ENCODE assay signal across 14 cellular contexts in genomic region chr11:130312046-130312445, GRCh38. TPM values are rescaled to one million over a fixed set of nuclear protein-coding genes. Genes with fewer than 3 reads are reported as not detected.
DNase-seq lines count a peak whose midpoint lies in the region; ATAC-seq lines count a peak whose summit lies in the region.
"Had no signal": no experiment of that assay in that cellular context is flagged by ENCODE, and none has a peak within 500 bp of the region (broad histone marks: within the 10 kb centered on the region; RNA-seq: fewer than 3 reads in every experiment).

No MANE protein-coding gene starts in this region.

- H3K9me3 Mint-ChIP-seq in activated CD4-positive, alpha-beta T cell treated with anti-CD3 and anti-CD28 coated beads for 36 hours (ENCODE audit: low read depth): no peaks in the 10 kb centered on the region
- H3K9me3 Mint-ChIP-seq in IgD-negative memory B cell: no peaks in the 10 kb centered on the region
- no peaks in the 10 kb centered on the region for H3K9me3 Mint-ChIP-seq in activated naive CD8-positive, alpha-beta T cell treated with anti-CD3 and anti-CD28 coated beads for 36 hours
- no peaks in the 10 kb centered on the region for H3K9me3 Mint-ChIP-seq in natural killer cell treated with Interleukin-12 subunit alpha and Interleukin-12 subunit beta and Interleukin-15 and Interleukin-18, amount 100 ng/mL, for 72 hours

- H3K4me3 Mint-ChIP-seq in activated CD4-positive, alpha-beta T cell treated with anti-CD3 and anti-CD28 coated beads for 36 hours: peak overlapping the region; percentile 81
- H3K4me3 Mint-ChIP-seq in IgD-negative memory B cell: peak overlapping the region in 1 of 4 donors; percentile 94
- peak overlapping the region; percentile 14 for H3K4me3 Mint-ChIP-seq in activated naive CD8-positive, alpha-beta T cell treated with anti-CD3 and anti-CD28 coated beads for 36 hours
- H3K4me3 Mint-ChIP-seq in natural killer cell treated with Interleukin-12 subunit alpha and Interleukin-12 subunit beta and Interleukin-15 and Interleukin-18, amount 100 ng/mL, for 72 hours: peak overlapping the region; percentile 98

- H3K36me3 Mint-ChIP-seq in activated CD4-positive, alpha-beta T cell treated with anti-CD3 and anti-CD28 coated beads for 36 hours (ENCODE audit: low read depth): peaks cover 12% of the 10 kb centered on the region
- peaks cover 4% of the 10 kb centered on the region for H3K36me3 Mint-ChIP-seq in IgD-negative memory B cell
- peaks cover 18% of the 10 kb centered on the region for H3K36me3 Mint-ChIP-seq in activated naive CD8-positive, alpha-beta T cell treated with anti-CD3 and anti-CD28 coated beads for 36 hours
- no peaks in the 10 kb centered on the region for H3K36me3 Mint-ChIP-seq in natural killer cell treated with Interleukin-12 subunit alpha and Interleukin-12 subunit beta and Interleukin-15 and Interleukin-18, amount 100 ng/mL, for 72 hours

- CTCF ChIA-PET in activated CD4-positive, alpha-beta T cell treated with anti-CD3 and anti-CD28 coated beads for 36 hours (lab: Charles Lee): no interaction called here

- H3K27me3 Mint-ChIP-seq in activated CD4-positive, alpha-beta T cell treated with anti-CD3 and anti-CD28 coated beads for 36 hours: no peaks in the 10 kb centered on the region
- no peaks in the 10 kb centered on the region for H3K27me3 Mint-ChIP-seq in IgD-negative memory B cell
- no peaks in the 10 kb centered on the region for H3K27me3 Mint-ChIP-seq in activated naive CD8-positive, alpha-beta T cell treated with anti-CD3 and anti-CD28 coated beads for 36 hours
- no peaks in the 10 kb centered on the region for H3K27me3 Mint-ChIP-seq in natural killer cell treated with Interleukin-12 subunit alpha and Interleukin-12 subunit beta and Interleukin-15 and Interleukin-18, amount 100 ng/mL, for 72 hours

- H3K27ac Mint-ChIP-seq in activated CD4-positive, alpha-beta T cell treated with anti-CD3 and anti-CD28 coated beads for 36 hours: no peak overlapping the region
- peak overlapping the region in 2 of 3 donors; percentile 5 to 70 for H3K27ac Mint-ChIP-seq in IgD-negative memory B cell
- no peak overlapping the region for H3K27ac Mint-ChIP-seq in activated naive CD8-positive, alpha-beta T cell treated with anti-CD3 and anti-CD28 coated beads for 36 hours
- peak overlapping the region; percentile 91 to 92 for H3K27ac Mint-ChIP-seq in natural killer cell treated with Interleukin-12 subunit alpha and Interleukin-12 subunit beta and Interleukin-15 and Interleukin-18, amount 100 ng/mL, for 72 hours

- ATAC-seq in activated CD4-positive, alpha-beta T cell treated with anti-CD3 and anti-CD28 coated beads for 36 hours: no peak
- no peak for ATAC-seq in natural killer cell treated with Interleukin-12 subunit alpha and Interleukin-12 subunit beta and Interleukin-15 and Interleukin-18, amount 100 ng/mL, for 72 hours
- ATAC-seq in GM21515 (IDR thresholded peaks at IDR 0.05; ENCODE audit: unreplicated experiment) (no peak), GM21786 (IDR thresholded peaks at IDR 0.05; ENCODE audit: unreplicated experiment) (no peak)

- intact Hi-C loops in activated CD4-positive, alpha-beta T cell treated with anti-CD3 and anti-CD28 coated beads for 36 hours (cut with DNase I, micrococcal nuclease): loop anchor here in 1 of 2 experiments (10.0 kb wide), 3 partner anchors 497 to 1037 kb away; partner anchors contain the start of gene TMEM45B

- POLR2A ChIA-PET in activated CD4-positive, alpha-beta T cell treated with anti-CD3 and anti-CD28 coated beads for 36 hours (lab: Charles Lee): no interaction called here

- peaks cover 47% of the 10 kb centered on the region for H3K4me1 Mint-ChIP-seq in activated CD4-positive, alpha-beta T cell treated with anti-CD3 and anti-CD28 coated beads for 36 hours
- peaks cover 29 to 39% (median 38%) of the 10 kb centered on the region in 3 donors for H3K4me1 Mint-ChIP-seq in IgD-negative memory B cell
- peaks cover 43% of the 10 kb centered on the region for H3K4me1 Mint-ChIP-seq in activated naive CD8-positive, alpha-beta T cell treated with anti-CD3 and anti-CD28 coated beads for 36 hours
- peaks cover 38 to 47% of the 10 kb centered on the region in 2 donors for H3K4me1 Mint-ChIP-seq in natural killer cell treated with Interleukin-12 subunit alpha and Interleukin-12 subunit beta and Interleukin-15 and Interleukin-18, amount 100 ng/mL, for 72 hours (ENCODE audit: low read depth in 2 of 2)

- DNase-seq in activated CD4-positive, alpha-beta T cell treated with anti-CD3 and anti-CD28 coated beads for 36 hours: no peak
- no peak for DNase-seq in activated CD4-positive, alpha-beta T cell treated with anti-CD3 and anti-CD28 coated beads, Interleukin-2, amount 50 U/mL, for 1 hour
- no peak for DNase-seq in activated naive CD8-positive, alpha-beta T cell treated with anti-CD3 and anti-CD28 coated beads for 36 hours
- no peak for DNase-seq in natural killer cell treated with Interleukin-12 subunit alpha and Interleukin-12 subunit beta and Interleukin-15 and Interleukin-18, amount 100 ng/mL, for 72 hours (ENCODE audit: low spot score)
- DNase-seq in cerebellar nuclear complex (lab: John Stamatoyannopoulos, UW): no peak
- DNase-seq: brain microvascular endothelial cell, DMS53, head of caudate nucleus, left ventricle myocardium inferior, NCI-H1417 treated with DMSO at 0.1 percent for 48 hours, NCI-H446 treated with DMSO at 0.1 percent for 48 hours had no signal

RNA-seq across cellular contexts. Expression of gene ZBTB44, which starts 2.7 kb away (rescaled TPM):
- 10 to 100 TPM; 38.2 to 49.4 TPM for total RNA-seq in activated CD4-positive, alpha-beta T cell treated with anti-CD3 and anti-CD28 coated beads for 36 hours
- 5.8 TPM for polyA plus RNA-seq in IgD-negative memory B cell
- total RNA-seq in activated naive CD8-positive, alpha-beta T cell treated with anti-CD3 and anti-CD28 coated beads for 36 hours: 10 to 100 TPM; 43.2 to 44.6 TPM
- 10 to 100 TPM; 28.5 to 48.5 TPM for total RNA-seq in natural killer cell treated with Interleukin-12 subunit alpha and Interleukin-12 subunit beta and Interleukin-15 and Interleukin-18, amount 100 ng/mL, for 72 hours

Comparison
In these comparisons a context has a peak if more than half of its experiments do, and no peak if none do; other contexts are left out.
1. H3K27ac Mint-ChIP-seq: peak in IgD-negative memory B cell (2 of 3) and natural killer cell treated with Interleukin-12 subunit alpha and Interleukin-12 subunit beta and Interleukin-15 and Interleukin-18, amount 100 ng/mL, for 72 hours (2 of 2); none in activated CD4-positive, alpha-beta T cell treated with anti-CD3 and anti-CD28 coated beads for 36 hours (single experiment) and activated naive CD8-positive, alpha-beta T cell treated with anti-CD3 and anti-CD28 coated beads for 36 hours (single experiment).